ENCODE assay signal across 1 cellular context in the genomic region with DNA sequence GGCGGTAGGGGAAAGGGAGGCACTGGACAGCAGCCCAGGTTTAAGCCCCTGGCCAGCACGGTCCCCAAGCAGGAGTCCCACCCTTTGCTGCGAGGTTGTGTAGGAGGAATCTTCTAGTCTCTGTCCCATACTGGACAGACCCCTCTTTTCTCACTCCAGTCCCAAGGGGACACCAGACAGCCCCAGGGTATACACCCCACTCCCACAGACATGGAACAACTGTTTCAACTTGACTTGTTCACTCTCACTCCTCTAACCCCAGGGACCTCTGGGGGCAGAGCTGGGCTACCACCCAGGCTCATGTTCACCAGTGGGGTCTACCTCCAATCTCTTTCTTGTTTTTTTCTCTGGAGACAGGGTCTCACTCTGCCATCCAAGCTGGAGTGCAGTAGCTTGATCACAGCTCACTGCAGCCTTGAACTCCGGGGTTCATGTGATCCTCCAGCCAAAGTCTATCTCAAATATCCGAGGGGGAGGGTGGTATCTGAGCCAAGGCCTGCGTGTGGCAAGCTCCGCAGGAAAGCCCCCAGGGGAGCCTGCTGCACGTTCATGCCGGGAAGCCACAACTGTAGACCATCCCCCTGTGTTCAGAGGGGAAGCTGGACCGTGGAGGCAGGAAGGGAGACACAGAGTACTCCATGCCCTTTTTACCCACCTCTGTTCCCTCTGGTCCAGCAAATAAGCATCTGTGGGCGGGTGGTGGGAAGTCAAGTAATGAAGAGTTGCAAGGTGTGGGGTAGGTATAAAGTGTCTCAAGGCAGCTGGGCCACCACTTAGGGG.
TF ChIP-seq lines count a peak whose summit lies in the region.

No MANE protein-coding gene starts in this region.

TF ChIP-seq in K562, 482 proteins besides CTCF, POLR2A, EP300 and RAD21:
- no peak for TF ChIP-seq U2AF2 (optimal IDR thresholded peaks at IDR 0.05; ENCODE audit: low read depth, low read length)
- TF ChIP-seq, protein P1, sequence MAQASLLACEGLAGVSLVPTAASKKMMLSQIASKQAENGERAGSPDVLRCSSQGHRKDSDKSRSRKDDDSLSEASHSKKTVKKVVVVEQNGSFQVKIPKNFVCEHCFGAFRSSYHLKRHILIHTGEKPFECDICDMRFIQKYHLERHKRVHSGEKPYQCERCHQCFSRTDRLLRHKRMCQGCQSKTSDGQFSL (CRISPR knock-in tag; IDR thresholded peaks at IDR 0.05): no peak
- TF ChIP-seq, protein P1 (tag; IDR thresholded peaks at IDR 0.05): no peak
- no peak for TF ChIP-seq E2F1 (CRISPR knock-in tag; IDR thresholded peaks at IDR 0.05)
- no peak for TF ChIP-seq ZNF766 (CRISPR knock-in tag; conservative IDR thresholded peaks at IDR 0.05)
- no peak for TF ChIP-seq ZNF197 (CRISPR knock-in tag; IDR thresholded peaks at IDR 0.05; ENCODE audit: low read depth)
- no peak for TF ChIP-seq MED1 (CRISPR knock-in tag; IDR thresholded peaks at IDR 0.05; ENCODE audit: borderline replicate concordance)
- TF ChIP-seq RBBP5 (IDR thresholded peaks at IDR 0.05; ENCODE audit: borderline replicate concordance, insufficient read depth, low read length, poor library complexity, severe bottlenecking): peak; percentile 15
- TF ChIP-seq ZBTB7A (IDR thresholded peaks at IDR 0.05; ENCODE audit: borderline replicate concordance, control insufficient read depth, low read depth, low read length): peak; percentile 24; the same call in 1 of the 2 replicates
